In the genomic region with DNA sequence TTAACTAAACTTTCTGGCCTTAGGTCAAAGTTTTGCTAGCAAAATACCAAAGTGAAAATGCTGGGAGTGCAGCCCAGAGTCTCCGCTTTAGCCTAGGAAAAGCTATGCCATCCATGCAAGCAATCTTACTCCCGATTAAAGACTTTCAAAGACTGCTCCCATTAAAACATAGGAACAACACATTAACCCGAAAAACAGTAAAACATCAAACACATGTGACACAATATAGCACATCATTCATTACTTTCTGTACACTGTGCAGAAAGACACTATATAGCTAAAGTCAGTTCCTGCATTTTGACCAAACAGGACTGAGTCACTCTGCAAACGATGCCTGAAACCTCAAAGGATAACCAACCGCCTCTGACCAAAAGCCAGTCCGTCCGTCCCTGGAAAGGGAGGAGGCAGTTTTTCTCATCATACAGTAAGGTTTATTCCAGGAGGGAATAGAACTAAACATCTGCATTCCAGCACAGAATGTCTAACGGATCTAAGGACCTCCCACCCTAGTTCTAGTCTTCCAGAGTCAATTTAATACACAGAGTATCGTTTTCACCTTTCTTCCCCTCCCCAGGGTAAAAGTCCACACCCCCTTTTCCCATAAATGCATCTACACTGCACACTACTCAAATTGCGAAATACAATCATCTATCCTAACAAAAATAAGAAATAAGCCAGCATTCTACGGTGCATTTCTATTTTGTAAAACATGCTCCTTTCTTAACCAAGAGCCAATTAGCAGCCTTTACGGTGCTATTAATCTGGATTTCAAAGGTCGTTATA, we compare ENCODE assay signal across 7 cellular contexts. TPM values are rescaled to one million over a fixed set of nuclear protein-coding genes. Genes with fewer than 3 reads are reported as not detected.
DNase-seq lines count a peak whose midpoint lies in the region; ATAC-seq and TF ChIP-seq lines count a peak whose summit lies in the region.

No MANE protein-coding gene starts in this region.

- H4K20me1 ChIP-seq in DOHH2 (ENCODE audit: control insufficient read depth, insufficient read depth, low read depth, low read length) (peaks cover 23% of the 10 kb centered on the region), IMR-90 (ENCODE audit: insufficient read depth, low read length) (peaks cover 53% of the 10 kb centered on the region)

- H2AK9ac ChIP-seq in IMR-90 (replicated peaks; ENCODE audit: low read depth, low read length, poor library complexity): no peak overlapping the region

- peak overlapping the region; percentile 98 for H3K4me3 Mint-ChIP-seq in activated CD4-positive, alpha-beta memory T cell treated with anti-CD3 and anti-CD28 coated beads for 36 hours

- H3K14ac ChIP-seq in IMR-90 (replicated peaks; ENCODE audit: low read depth, low read length): peak overlapping the region; percentile 92

- H2BK15ac ChIP-seq in IMR-90 (ENCODE audit: low read depth, low read length): no peak overlapping the region

- H3K27ac Mint-ChIP-seq in activated CD4-positive, alpha-beta memory T cell treated with anti-CD3 and anti-CD28 coated beads for 36 hours: peak overlapping the region; percentile 89

- POLR2A ChIA-PET in IMR-90 (lab: Charles Lee; ENCODE audit: unreplicated experiment): no interaction called here
- POLR2A ChIA-PET in activated CD4-positive, alpha-beta memory T cell treated with anti-CD3 and anti-CD28 coated beads for 36 hours (lab: Charles Lee): interaction anchor here (2.5 to 2.7 kb wide), 3 partner anchors 123 to 187 kb away, joined by 8 read pairs; a partner anchor contains a TSS

- H2AFZ ChIP-seq in IMR-90 (replicated peaks; ENCODE audit: low read length, poor library complexity): no peak overlapping the region

- H3K27me3 Mint-ChIP-seq in activated CD4-positive, alpha-beta memory T cell treated with anti-CD3 and anti-CD28 coated beads for 36 hours: no peaks in the 10 kb centered on the region

- H2BK20ac ChIP-seq in IMR-90 (ENCODE audit: low read depth, low read length): no peak overlapping the region

- peak overlapping the region; percentile 73; the same call in 1 of the 2 replicates for H3K56ac ChIP-seq in IMR-90 (ENCODE audit: extremely low read depth, insufficient read depth, low read length)

- BruUV-seq in IMR-90 (replicated peaks; lab: Mats Ljungman, UMichigan): TSS peak; percentile 27

- H4K5ac ChIP-seq in IMR-90 (ENCODE audit: low read depth, low read length): no peak overlapping the region

- no peaks in the 10 kb centered on the region for H3K36me3 Mint-ChIP-seq in activated CD4-positive, alpha-beta memory T cell treated with anti-CD3 and anti-CD28 coated beads for 36 hours

- H3K9me2 ChIP-seq in DOHH2 (replicated peaks; ENCODE audit: control insufficient read depth, low read length): no peaks in the 10 kb centered on the region

- peak; percentile 19; the same call in 1 of the 2 replicates for TF ChIP-seq RAD21 in IMR-90 (IDR thresholded peaks at IDR 0.05; ENCODE audit: low read length)

- 0 out of 2 replicates have a peak, but pooled peaks cover 5% of the 10 kb centered on the region for H3K9me1 ChIP-seq in IMR-90 (ENCODE audit: insufficient read depth, low read length)

- DNase-seq in IMR-90: peak; percentile 87
- peak; percentile 16 for DNase-seq in activated CD4-positive, alpha-beta memory T cell treated with anti-CD3 and anti-CD28 coated beads for 36 hours
- no peak for DNase-seq in left ventricle myocardium inferior
- DNase-seq in retina: peak; percentile 40
- DNase-seq in cerebellum (ENCODE audit: low spot score): no peak

- 0% methylated on average over 3 of the region's 13 CpGs; no CpG with 5 or more reads in 1 of the 2 experiments for WGBS in IMR-90 (ENCODE audit: extremely low coverage in 2 of 2, insufficient read length in 1 of 2), 2 experiments

- H2AK5ac ChIP-seq in IMR-90 (ENCODE audit: low read depth, low read length): no peak overlapping the region

- peaks cover 34% of the 10 kb centered on the region for H3K4me1 Mint-ChIP-seq in activated CD4-positive, alpha-beta memory T cell treated with anti-CD3 and anti-CD28 coated beads for 36 hours (ENCODE audit: low read depth)

- H3K9me3 Mint-ChIP-seq in activated CD4-positive, alpha-beta memory T cell treated with anti-CD3 and anti-CD28 coated beads for 36 hours: no peaks in the 10 kb centered on the region

- TF ChIP-seq CTCF in DOHH2 (IDR thresholded peaks at IDR 0.05; ENCODE audit: low read depth, low read length, poor library complexity, severe bottlenecking): no peak
- TF ChIP-seq CTCF in IMR-90 (conservative IDR thresholded peaks at IDR 0.05; ENCODE audit: low read depth, low read length): no peak
- no peak for TF ChIP-seq CTCF in left ventricle myocardium inferior (IDR thresholded peaks at IDR 0.05; ENCODE audit: borderline replicate concordance)

- H3K36me3 ChIP-seq in DOHH2 (ENCODE audit: control insufficient read depth, low read length) (peaks cover 16% of the 10 kb centered on the region), IMR-90 (ENCODE audit: control insufficient read depth, insufficient read depth, low read length) (no peaks in the 10 kb centered on the region), left ventricle myocardium inferior (no peaks in the 10 kb centered on the region)

- H3K4me1 ChIP-seq in DOHH2 (ENCODE audit: control insufficient read depth, low read length) (peaks cover 49% of the 10 kb centered on the region), IMR-90 (ENCODE audit: control insufficient read depth, insufficient read depth, low read length) (peaks cover 5% of the 10 kb centered on the region), left ventricle myocardium inferior (peaks cover 74% of the 10 kb centered on the region)

- peak overlapping the region; percentile 91 for H3K4me2 ChIP-seq in DOHH2 (ENCODE audit: low read length)
- peak overlapping the region; percentile 90 for H3K4me2 ChIP-seq in IMR-90 (ENCODE audit: low read depth, low read length)

- H3K9ac ChIP-seq in IMR-90 (ENCODE audit: low read depth, low read length): peak overlapping the region; percentile 98

- no peak overlapping the region for H4K8ac ChIP-seq in IMR-90 (ENCODE audit: low read depth in 2 of 2, low read length in 2 of 2)

- intact Hi-C loops in IMR-90 (cut with micrococcal nuclease): loop anchor here (1.0 to 5.0 kb wide), 7 partner anchors 32 to 210 kb away; a partner anchor contains a TSS
- intact Hi-C loops in activated CD4-positive, alpha-beta memory T cell treated with anti-CD3 and anti-CD28 coated beads for 36 hours (cut with micrococcal nuclease): loop anchor here (5.0 to 10.0 kb wide), 4 partner anchors 105 to 412 kb away; no protein-coding TSS in a partner anchor
- intact Hi-C loops in left ventricle myocardium inferior (cut with micrococcal nuclease): loop anchor here (5.0 to 10.0 kb wide), 3 partner anchors 48 to 105 kb away; no protein-coding TSS in a partner anchor

- peaks cover 66% of the 10 kb centered on the region for H3K79me2 ChIP-seq in DOHH2 (ENCODE audit: control insufficient read depth, low read length)

- H3K27me3 ChIP-seq in DOHH2 (ENCODE audit: control insufficient read depth, low read length) (no peaks in the 10 kb centered on the region), IMR-90 (ENCODE audit: control insufficient read depth, insufficient read depth, low read length) (no peaks in the 10 kb centered on the region), left ventricle myocardium inferior (ENCODE audit: low read depth) (no peaks in the 10 kb centered on the region)

- ATAC-seq in IMR-90 (ENCODE audit: low read depth): peak; percentile 28
- ATAC-seq in HG02588 (IDR thresholded peaks at IDR 0.05; ENCODE audit: unreplicated experiment): no peak

- H3K4me3 ChIP-seq in DOHH2 (ENCODE audit: low read length): peak overlapping the region; percentile 99
- H3K4me3 ChIP-seq in IMR-90 (ENCODE audit: insufficient read depth, low read depth, low read length): peak overlapping the region; percentile 87
- peak overlapping the region; percentile 98 for H3K4me3 ChIP-seq in left ventricle myocardium inferior

- peak overlapping the region; percentile 65 for H2BK5ac ChIP-seq in IMR-90 (ENCODE audit: low read depth, low read length, poor library complexity, severe bottlenecking)

- H3K4ac ChIP-seq in IMR-90 (ENCODE audit: low read depth, low read length): no peak overlapping the region; the same call in 1 of the 2 replicates

- H3K79me1 ChIP-seq in IMR-90 (ENCODE audit: low read depth in 1 of 2, low read length in 2 of 2): peaks cover 0 to 14% of the 10 kb centered on the region in 2 experiments; a peak in 3 of 4 replicates

- peak overlapping the region; percentile 67 for H3K27ac ChIP-seq in DOHH2 (ENCODE audit: low read depth, low read length)
- H3K27ac ChIP-seq in IMR-90 (ENCODE audit: insufficient read depth, low read length): peak overlapping the region; percentile 97; the same call in 1 of the 2 replicates
- H3K27ac ChIP-seq in left ventricle myocardium inferior (replicated peaks): peak overlapping the region; percentile 100

- no peak overlapping the region for H4K91ac ChIP-seq in IMR-90 (ENCODE audit: insufficient read depth, low read depth, low read length)

- dilution Hi-C loops in IMR-90 (cut with HindIII; ENCODE audit: low sequenced_read_pairs, unreplicated experiment): no loop called here

- H2BK120ac ChIP-seq in IMR-90 (ENCODE audit: low read depth, low read length): no peak overlapping the region

- H3K9me3 ChIP-seq in DOHH2 (ENCODE audit: control insufficient read depth, insufficient read depth, low read length): no peaks in the 10 kb centered on the region
- H3K9me3 ChIP-seq in IMR-90 (ENCODE audit: control insufficient read depth, insufficient read depth, low read length): no peaks in the 10 kb centered on the region
- H3K9me3 ChIP-seq in left ventricle myocardium inferior (replicated peaks): peaks cover under 1% of the 10 kb centered on the region

- peak overlapping the region; percentile 16; the same call in 1 of the 2 replicates for H3K23ac ChIP-seq in IMR-90 (ENCODE audit: low read depth, low read length)

- TF ChIP-seq POLR2A in IMR-90 (IDR thresholded peaks at IDR 0.05; ENCODE audit: low read depth, low read length): peak; percentile 18; the same call in 1 of the 2 replicates

- in situ Hi-C loops in IMR-90 (cut with MboI; ENCODE audit: low sequenced_read_pairs): no loop called here

- no peak overlapping the region for H3K18ac ChIP-seq in IMR-90 (ENCODE audit: low read depth, low read length)

- CTCF ChIA-PET in IMR-90 (lab: Yijun Ruan, JAX): interaction anchor here (1.2 to 1.4 kb wide), 2 partner anchors 111 to 113 kb away, joined by 3 read pairs; no protein-coding TSS in a partner anchor
- CTCF ChIA-PET in activated CD4-positive, alpha-beta memory T cell treated with anti-CD3 and anti-CD28 coated beads for 36 hours (lab: Charles Lee): interaction anchor here (0.6 to 1.5 kb wide), 2 partner anchors 218 to 241 kb away, joined by 3 read pairs; no protein-coding TSS in a partner anchor

- H3F3A ChIP-seq in DOHH2 (ENCODE audit: control insufficient read depth, insufficient read depth): peaks cover 25% of the 10 kb centered on the region

TF ChIP-seq in IMR-90, 13 proteins besides CTCF, POLR2A, EP300 and RAD21 (continues in another document):
- peak; percentile 93 for TF ChIP-seq CEBPB (IDR thresholded peaks at IDR 0.05; ENCODE audit: low read depth, low read length)

RNA-seq across cellular contexts. Expression of a gene that starts 1.7 kb away (rescaled TPM):
- total RNA-seq in IMR-90 (2012; rRNA removed) (28.3 and 59.7 TPM in 2 replicates), left ventricle myocardium inferior (30.2 TPM), cerebellum (54.4 TPM)
- polyA plus RNA-seq in IMR-90 (2012; rRNA removed): 7.1 and 9.0 TPM in 2 replicates
- 1.2 and 1.8 TPM in 2 replicates for polyA plus RNA-seq in IMR-90 (2012; cell fraction: cytosol; rRNA removed)
- 1.1 and 6.1 TPM in 2 replicates for polyA plus RNA-seq in IMR-90 (2012; cell fraction: nucleus; rRNA removed; ENCODE audit: low replicate concordance)
- total RNA-seq in activated CD4-positive, alpha-beta memory T cell treated with anti-CD3 and anti-CD28 coated beads for 36 hours: 10 to 100 TPM; 16.6 to 19.2 TPM

Comparison
In these comparisons a context has a peak if more than half of its experiments do, and no peak if none do; other contexts are left out.
1. DNase-seq: peak in IMR-90 (single experiment), activated CD4-positive, alpha-beta memory T cell treated with anti-CD3 and anti-CD28 coated beads for 36 hours (single experiment) and retina (single experiment); none in left ventricle myocardium inferior (single experiment) and cerebellum (single experiment).
2. Peak in every context shown above with its lines, with median percentiles within 50 percentile points of each other: H3K27ac ChIP-seq and H3K4me3 ChIP-seq.